Comparison of ENCODE assay signal across 9 cellular contexts in the genomic region with DNA sequence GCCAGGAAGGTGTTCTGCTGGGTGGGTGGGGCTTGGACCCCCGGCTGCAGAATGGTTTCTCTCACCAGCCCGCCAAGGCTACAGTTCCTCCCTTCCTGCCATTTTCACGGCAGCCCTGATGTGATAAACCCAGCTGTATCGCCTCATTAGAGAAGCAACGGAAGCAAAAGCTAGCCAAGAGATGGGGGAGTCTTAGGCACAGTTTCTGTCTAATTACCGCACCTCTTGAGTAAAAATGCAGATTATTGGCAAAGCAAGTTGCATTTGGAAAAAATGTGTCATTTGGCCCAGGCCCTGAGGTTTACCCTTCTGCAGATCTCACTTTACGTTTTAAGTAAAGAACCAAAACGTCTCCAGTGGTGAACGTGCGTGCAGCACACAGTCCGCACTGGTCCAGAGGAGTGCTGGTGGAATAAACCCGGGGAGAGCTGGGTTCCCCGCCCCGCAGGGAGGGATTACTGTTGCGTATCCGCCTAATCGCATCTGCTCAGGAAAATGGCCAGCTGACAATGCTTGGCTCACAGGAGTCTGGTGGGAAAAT.
A peak's percentile ranks its signal among the peaks of the same experiment; 100 is the strongest.
DNase-seq lines count a peak whose midpoint lies in the region; ATAC-seq and TF ChIP-seq lines count a peak whose summit lies in the region.
"Had no signal": no experiment of that assay in that cellular context is flagged by ENCODE, and none has a peak within 500 bp of the region (broad histone marks: within the 10 kb centered on the region; RNA-seq: fewer than 3 reads in every experiment).

No MANE protein-coding gene starts in this region.

- H3K27ac ChIP-seq in caudate nucleus (ENCODE audit: low read depth, low read length) (peak overlapping the region; percentile 6), upper lobe of right lung (no peak overlapping the region)

- H3K9me3 Mint-ChIP-seq in activated naive CD4-positive, alpha-beta T cell treated with anti-CD3 and anti-CD28 coated beads, Interleukin-2, amount 50 U/mL, for 72 hours = no peaks in the 10 kb centered on the region

- no peaks in the 10 kb centered on the region for H3K4me1 ChIP-seq in upper lobe of right lung

- H3K27ac Mint-ChIP-seq in activated naive CD4-positive, alpha-beta T cell treated with anti-CD3 and anti-CD28 coated beads, Interleukin-2, amount 50 U/mL, for 72 hours = peak overlapping the region in 1 of 2 donors; percentile 12

- ATAC-seq in activated naive CD4-positive, alpha-beta T cell treated with anti-CD3 and anti-CD28 coated beads, Interleukin-2, amount 50 U/mL, for 72 hours = peak; percentile 43 to 67
- ATAC-seq in upper lobe of right lung = peak; percentile 59
- no peak for ATAC-seq in GM21423 (IDR thresholded peaks at IDR 0.05; ENCODE audit: unreplicated experiment)
- ATAC-seq in HG02970 (IDR thresholded peaks at IDR 0.05; ENCODE audit: low FRiP score, unreplicated experiment) = no peak

- peaks cover 11 to 34% of the 10 kb centered on the region in 2 donors for H3K36me3 Mint-ChIP-seq in activated naive CD4-positive, alpha-beta T cell treated with anti-CD3 and anti-CD28 coated beads, Interleukin-2, amount 50 U/mL, for 72 hours

- H3K4me3 ChIP-seq in upper lobe of right lung = no peak overlapping the region

- no peaks in the 10 kb centered on the region for H3K9me3 ChIP-seq in upper lobe of right lung

- no peaks in the 10 kb centered on the region for H3K27me3 ChIP-seq in upper lobe of right lung

- no peaks in the 10 kb centered on the region for H3K36me3 ChIP-seq in upper lobe of right lung

- intact Hi-C loops in upper lobe of right lung (cut with DNase I) = no loop called here

- DNase-seq in activated naive CD4-positive, alpha-beta T cell treated with anti-CD3 and anti-CD28 coated beads, Interleukin-2, amount 50 U/mL, for 72 hours (ENCODE audit: low spot score in 2 of 2) = no peak
- DNase-seq in activated naive CD4-positive, alpha-beta T cell (lab: John Stamatoyannopoulos, UW) = no peak
- DNase-seq in caudate nucleus (lab: John Stamatoyannopoulos, UW) (peak in 46 of 61 donors; percentile 17 to 77 (median 50)), medulla oblongata (ENCODE audit: extremely low spot score) (peak; percentile 63), upper lobe of right lung (no peak)
- DNase-seq in stimulated activated CD4-positive, alpha-beta T cell treated with anti-CD3 and anti-CD28 coated beads, Interleukin-4, amount 100 ng/mL, for 4 hours = no peak
- DNase-seq: COR-L47 had no signal

- no peak for TF ChIP-seq CTCF in upper lobe of right lung (IDR thresholded peaks at IDR 0.05)

Comparison
In these comparisons a context has a peak if more than half of its experiments do, and no peak if none do; other contexts are left out.
1. ATAC-seq: peak in activated naive CD4-positive, alpha-beta T cell treated with anti-CD3 and anti-CD28 coated beads, Interleukin-2, amount 50 U/mL, for 72 hours (2 of 2) and upper lobe of right lung (single experiment); none in GM21423 (single experiment) and HG02970 (single experiment).
2. DNase-seq: peak in caudate nucleus (46 of 61) and medulla oblongata (single experiment); none in activated naive CD4-positive, alpha-beta T cell treated with anti-CD3 and anti-CD28 coated beads, Interleukin-2, amount 50 U/mL, for 72 hours (0 of 2), activated naive CD4-positive, alpha-beta T cell (0 of 4), upper lobe of right lung (single experiment) and stimulated activated CD4-positive, alpha-beta T cell treated with anti-CD3 and anti-CD28 coated beads, Interleukin-4, amount 100 ng/mL, for 4 hours (0 of 2).